Comparison of ENCODE assay signal across 8 cellular contexts in genomic region chr9:98057095-98057799, GRCh38. TPM values are rescaled to one million over a fixed set of nuclear protein-coding genes. Genes with fewer than 3 reads are reported as not detected.
DNase-seq lines count a peak whose midpoint lies in the region; ATAC-seq, FAIRE-seq and TF ChIP-seq lines count a peak whose summit lies in the region.

No MANE protein-coding gene starts in this region.

- H3K27me3 Mint-ChIP-seq in type B pancreatic cell, result no peaks in the 10 kb centered on the region

- H3K4me3 ChIP-seq in NT2/D1 (ENCODE audit: insufficient read length, low read depth), result peak overlapping the region; percentile 88
- peak overlapping the region; percentile 89 for H3K4me3 ChIP-seq in bronchial epithelial cell (ENCODE audit: low read depth, low read length)
- peak overlapping the region; percentile 44 for H3K4me3 ChIP-seq in lower leg skin (ENCODE audit: low read depth, poor library complexity, severe bottlenecking)

- H3K27me3 ChIP-seq in NT2/D1 (ENCODE audit: insufficient read depth, insufficient read length) (no peaks in the 10 kb centered on the region), bronchial epithelial cell (ENCODE audit: control insufficient read depth, insufficient read depth, low read length) (no peaks in the 10 kb centered on the region)

- peak overlapping the region; percentile 99 for H3K4me3 Mint-ChIP-seq in type B pancreatic cell

- H3K36me3 Mint-ChIP-seq in type B pancreatic cell, result peaks cover 4% of the 10 kb centered on the region

- H3K4me1 Mint-ChIP-seq in type B pancreatic cell (ENCODE audit: unreplicated experiment), result peaks cover 4% of the 10 kb centered on the region

- DNase-seq in NCI-H82 (lab: John Stamatoyannopoulos, UW) (peak; percentile 26), NCI-H82 treated with DMSO at 0.1 percent for 48 hours (lab: John Stamatoyannopoulos, UW; ENCODE audit: unreplicated experiment) (no peak), NT2/D1 (ENCODE audit: low read depth, low spot score) (no peak), bronchial epithelial cell (ENCODE audit: low read depth) (peak; percentile 24), lower leg skin (ENCODE audit: low spot score in 2 of 2) (peak; percentile 48 to 93), type B pancreatic cell (ENCODE audit: extremely low spot score, unreplicated experiment) (no peak)

- ATAC-seq in GM19023 (IDR thresholded peaks at IDR 0.05; ENCODE audit: unreplicated experiment), result no peak
- no peak for ATAC-seq in HG02759 (IDR thresholded peaks at IDR 0.05; ENCODE audit: unreplicated experiment)

- 3% methylated on average over 17 of the region's 17 CpGs for WGBS in lower leg skin, 2 donors

- H3K36me3 ChIP-seq in NT2/D1 (ENCODE audit: insufficient read depth, insufficient read length, low read length), result peaks cover 25% of the 10 kb centered on the region
- peaks cover 5% of the 10 kb centered on the region for H3K36me3 ChIP-seq in bronchial epithelial cell (ENCODE audit: control insufficient read depth, insufficient read depth, low read length)

- H3K4me1 ChIP-seq in NT2/D1 (ENCODE audit: insufficient read depth, insufficient read length), result peaks cover 4% of the 10 kb centered on the region

- peak overlapping the region; percentile 99 for H3K27ac Mint-ChIP-seq in type B pancreatic cell

- no peaks in the 10 kb centered on the region for H3K9me3 ChIP-seq in NT2/D1 (ENCODE audit: insufficient read depth, low read length)

- intact Hi-C loops in lower leg skin (cut with DNase I; ENCODE audit: low total_unique reads), result no loop called here

- no peaks in the 10 kb centered on the region for H3K9me3 Mint-ChIP-seq in type B pancreatic cell

- FAIRE-seq in bronchial epithelial cell (lab: Jason Lieb, UNC), result no peak

- TF ChIP-seq POLR2A in lower leg skin (IDR thresholded peaks at IDR 0.05), result no peak

- H3K9ac ChIP-seq in NT2/D1 (ENCODE audit: insufficient read length, low read depth), result peak overlapping the region; percentile 92

- TF ChIP-seq CTCF in bronchial epithelial cell (IDR thresholded peaks at IDR 0.05; ENCODE audit: insufficient read depth, low read length, severe bottlenecking), result no peak
- TF ChIP-seq CTCF in lower leg skin (IDR thresholded peaks at IDR 0.05), result no peak
- TF ChIP-seq CTCF in type B pancreatic cell (conservative IDR thresholded peaks at IDR 0.05), result no peak

RNA-seq across cellular contexts. Expression of gene NANS, which starts 0.7 kb away (rescaled TPM):
- total RNA-seq in bronchial epithelial cell (98.8 and 118 TPM in 2 replicates), lower leg skin (10 to 100 TPM; 26.5 to 46.0 (median 40.5) TPM), type B pancreatic cell (ENCODE audit: low replicate concordance) (44.6 and 48.1 TPM in 2 replicates)

Comparison
In these comparisons a context has a peak if more than half of its experiments do, and no peak if none do; other contexts are left out.
1. DNase-seq: peak in NCI-H82 (single experiment), bronchial epithelial cell (single experiment) and lower leg skin (2 of 2); none in NCI-H82 treated with DMSO at 0.1 percent for 48 hours (single experiment), NT2/D1 (single experiment) and type B pancreatic cell (single experiment).
2. Peak in every context shown above with its lines, with median percentiles within 50 percentile points of each other: H3K4me3 ChIP-seq.